In genomic region chr5:124912653-124913328, GRCh38 we compare ENCODE assay signal across 20 cellular contexts.
A peak's percentile ranks its signal among the peaks of the same experiment; 100 is the strongest.
DNase-seq lines count a peak whose midpoint lies in the region; ATAC-seq and TF ChIP-seq lines count a peak whose summit lies in the region.
"Had no signal": no experiment of that assay in that cellular context is flagged by ENCODE, and none has a peak within 500 bp of the region (broad histone marks: within the 10 kb centered on the region; RNA-seq: fewer than 3 reads in every experiment).

No MANE protein-coding gene starts in this region.

- POLR2A ChIA-PET in activated B cell treated with CpG ODN at 0.5 μM for 24 hours (lab: Charles Lee): interaction anchor here (1.3 kb wide), 1 partner anchor 8 kb away, joined by 6 read pairs; no protein-coding TSS in a partner anchor

- 93% methylated on average over 19 of the region's 19 CpGs for WGBS in right cardiac atrium

- H3K27ac ChIP-seq in right cardiac atrium (ENCODE audit: low read length): no peak overlapping the region
- H3K27ac ChIP-seq in upper lobe of right lung: no peak overlapping the region
- H3K27ac ChIP-seq: C4-2B, testis had no signal

- H3K9me3 ChIP-seq in right cardiac atrium (ENCODE audit: control insufficient read depth, low read length) (no peaks in the 10 kb centered on the region), upper lobe of right lung (no peaks in the 10 kb centered on the region)
- H3K9me3 ChIP-seq: breast epithelium, MG63, testis had no signal

- H3K4me3 ChIP-seq in right cardiac atrium (ENCODE audit: low read length): no peak overlapping the region
- H3K4me3 ChIP-seq in upper lobe of right lung: no peak overlapping the region
- H3K4me3 ChIP-seq: breast epithelium, dorsolateral prefrontal cortex, MG63, testis had no signal

- ATAC-seq in activated B cell treated with CpG ODN at 0.5 μM for 24 hours (ENCODE audit: low read depth) (peak; percentile 54), right cardiac atrium (peak in 1 of 2 donors; percentile 28), upper lobe of right lung (peak; percentile 61)
- ATAC-seq in natural killer cell treated with Interleukin-12 subunit alpha and Interleukin-12 subunit beta and Interleukin-15 and Interleukin-18, amount 100 ng/mL, for 72 hours: no peak
- ATAC-seq: natural killer cell had no signal

- H3K4me1 Mint-ChIP-seq in activated B cell treated with CpG ODN at 0.5 μM for 24 hours: peaks cover 33% of the 10 kb centered on the region
- H3K4me1 Mint-ChIP-seq in natural killer cell treated with Interleukin-12 subunit alpha and Interleukin-12 subunit beta and Interleukin-15 and Interleukin-18, amount 100 ng/mL, for 72 hours (ENCODE audit: low read depth in 2 of 2): peaks cover 14 to 22% of the 10 kb centered on the region in 2 donors

- peak; percentile 54 for DNase-seq in SIG-M5 treated with dmso at 0.1 percent for 504 hours (lab: John Stamatoyannopoulos, UW; ENCODE audit: unreplicated experiment)
- DNase-seq in SIG-M5 (lab: John Stamatoyannopoulos, UW): no peak
- no peak for DNase-seq in activated B cell treated with CpG ODN at 0.5 μM for 24 hours
- DNase-seq in right cardiac atrium: peak in 2 of 3 donors; percentile 54 to 56
- no peak for DNase-seq in upper lobe of right lung
- no peak for DNase-seq in DMS153 (lab: John Stamatoyannopoulos, UW)
- no peak for DNase-seq in natural killer cell treated with Interleukin-12 subunit alpha and Interleukin-12 subunit beta and Interleukin-15 and Interleukin-18, amount 100 ng/mL, for 72 hours (ENCODE audit: low spot score)
- DNase-seq in stimulated activated CD4-positive, alpha-beta T cell treated with anti-CD3 and anti-CD28 coated beads, Interleukin-2, amount 100 ng/mL, for 24 hours: no peak
- DNase-seq: 8988T; dorsolateral prefrontal cortex; erythroblast; MG63; natural killer cell; NCI-H2029 treated with DMSO at 0.1 percent for 48 hours; NCI-H510A; stimulated activated CD4-positive, alpha-beta T cell treated with anti-CD3 and anti-CD28 coated beads, Interleukin-12 subunit alpha, Interleukin-12 subunit beta, amount 100 ng/mL, for 4 hours; testis had no signal

- H3K27me3 ChIP-seq in right cardiac atrium (ENCODE audit: control insufficient read depth, insufficient read depth) (no peaks in the 10 kb centered on the region), upper lobe of right lung (no peaks in the 10 kb centered on the region)
- H3K27me3 ChIP-seq: breast epithelium, dorsolateral prefrontal cortex, MG63, testis had no signal

- no peak for TF ChIP-seq CTCF in activated B cell treated with CpG ODN at 0.5 μM for 24 hours (IDR thresholded peaks at IDR 0.05)
- no peak for TF ChIP-seq CTCF in upper lobe of right lung (IDR thresholded peaks at IDR 0.05)

- no peak overlapping the region for H3K27ac Mint-ChIP-seq in activated B cell treated with CpG ODN at 0.5 μM for 24 hours
- H3K27ac Mint-ChIP-seq in natural killer cell treated with Interleukin-12 subunit alpha and Interleukin-12 subunit beta and Interleukin-15 and Interleukin-18, amount 100 ng/mL, for 72 hours: no peak overlapping the region
- H3K27ac Mint-ChIP-seq: natural killer cell; T-helper 2 cell treated with Interferon-gamma antibody and Interleukin-4, amounts not matched to agents 5 μg/mL and 100 μg/mL, for 36 hours had no signal

- H3K36me3 Mint-ChIP-seq in activated B cell treated with CpG ODN at 0.5 μM for 24 hours (ENCODE audit: low read depth): no peaks in the 10 kb centered on the region
- peaks cover 5% of the 10 kb centered on the region for H3K36me3 Mint-ChIP-seq in natural killer cell treated with Interleukin-12 subunit alpha and Interleukin-12 subunit beta and Interleukin-15 and Interleukin-18, amount 100 ng/mL, for 72 hours
- H3K36me3 Mint-ChIP-seq: natural killer cell had no signal

- CTCF ChIA-PET in activated B cell treated with CpG ODN at 0.5 μM for 24 hours (lab: Charles Lee): no interaction called here

- no peaks in the 10 kb centered on the region for H3K27me3 Mint-ChIP-seq in activated B cell treated with CpG ODN at 0.5 μM for 24 hours
- H3K27me3 Mint-ChIP-seq in natural killer cell treated with Interleukin-12 subunit alpha and Interleukin-12 subunit beta and Interleukin-15 and Interleukin-18, amount 100 ng/mL, for 72 hours: no peaks in the 10 kb centered on the region

- H3K4me3 Mint-ChIP-seq in activated B cell treated with CpG ODN at 0.5 μM for 24 hours: peak overlapping the region; percentile 45
- H3K4me3 Mint-ChIP-seq in natural killer cell treated with Interleukin-12 subunit alpha and Interleukin-12 subunit beta and Interleukin-15 and Interleukin-18, amount 100 ng/mL, for 72 hours: no peak overlapping the region
- H3K4me3 Mint-ChIP-seq: natural killer cell; T-helper 2 cell treated with Interferon-gamma antibody and Interleukin-4, amounts not matched to agents 5 μg/mL and 100 μg/mL, for 36 hours had no signal

- H3K36me3 ChIP-seq in upper lobe of right lung: no peaks in the 10 kb centered on the region
- H3K36me3 ChIP-seq: breast epithelium, MG63 had no signal

- peaks cover 2% of the 10 kb centered on the region for H3K4me1 ChIP-seq in right cardiac atrium (ENCODE audit: control insufficient read depth, insufficient read depth, low read length)
- H3K4me1 ChIP-seq in upper lobe of right lung: peaks cover 15% of the 10 kb centered on the region

- intact Hi-C loops in activated B cell treated with CpG ODN at 0.5 μM for 24 hours (cut with micrococcal nuclease) (no loop called here), right cardiac atrium (cut with DNase I) (loop anchor here in 1 of 4 donors (10.0 kb wide), 1 partner anchor 82 kb away; no protein-coding TSS in a partner anchor), upper lobe of right lung (cut with DNase I) (no loop called here)

- no peaks in the 10 kb centered on the region for H3K9me3 Mint-ChIP-seq in activated B cell treated with CpG ODN at 0.5 μM for 24 hours
- H3K9me3 Mint-ChIP-seq in natural killer cell treated with Interleukin-12 subunit alpha and Interleukin-12 subunit beta and Interleukin-15 and Interleukin-18, amount 100 ng/mL, for 72 hours: no peaks in the 10 kb centered on the region
- H3K9me3 Mint-ChIP-seq: natural killer cell; T-helper 2 cell treated with Interferon-gamma antibody and Interleukin-4, amounts not matched to agents 5 μg/mL and 100 μg/mL, for 36 hours had no signal

Comparison
In these comparisons a context has a peak if more than half of its experiments do, and no peak if none do; other contexts are left out.
1. DNase-seq: peak in SIG-M5 treated with dmso at 0.1 percent for 504 hours (single experiment) and right cardiac atrium (2 of 3); none in SIG-M5 (single experiment), activated B cell treated with CpG ODN at 0.5 μM for 24 hours (single experiment), upper lobe of right lung (single experiment), DMS153 (single experiment), natural killer cell treated with Interleukin-12 subunit alpha and Interleukin-12 subunit beta and Interleukin-15 and Interleukin-18, amount 100 ng/mL, for 72 hours (single experiment) and stimulated activated CD4-positive, alpha-beta T cell treated with anti-CD3 and anti-CD28 coated beads, Interleukin-2, amount 100 ng/mL, for 24 hours (0 of 2).
2. ATAC-seq: peak in activated B cell treated with CpG ODN at 0.5 μM for 24 hours (single experiment) and upper lobe of right lung (single experiment); none in natural killer cell treated with Interleukin-12 subunit alpha and Interleukin-12 subunit beta and Interleukin-15 and Interleukin-18, amount 100 ng/mL, for 72 hours (0 of 2).